ENCODE assay signal across 15 cellular contexts in the genomic region with DNA sequence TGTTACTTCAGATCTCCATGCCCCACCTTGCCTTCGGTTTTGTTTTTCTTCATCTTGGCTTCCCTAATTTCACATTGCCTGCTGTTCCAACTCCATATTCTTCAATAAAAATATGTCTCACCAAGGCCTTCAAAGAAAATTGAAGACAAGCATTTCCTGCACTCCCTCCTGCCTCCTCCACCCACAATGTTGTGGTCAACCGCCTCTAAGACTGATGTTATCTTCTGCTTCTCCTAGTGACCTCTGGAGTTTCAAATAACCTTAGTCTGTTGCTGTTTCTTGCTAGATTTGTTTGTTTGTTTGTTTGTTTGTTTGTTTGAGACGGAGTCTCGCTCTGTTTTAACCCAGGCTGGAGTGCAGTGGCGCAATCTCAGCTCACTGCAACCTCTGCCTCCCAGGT. TPM values are rescaled to one million over a fixed set of nuclear protein-coding genes. Genes with fewer than 3 reads are reported as not detected.
DNase-seq lines count a peak whose midpoint lies in the region; ATAC-seq and TF ChIP-seq lines count a peak whose summit lies in the region.
"Had no signal": no experiment of that assay in that cellular context is flagged by ENCODE, and none has a peak within 500 bp of the region (broad histone marks: within the 10 kb centered on the region; RNA-seq: fewer than 3 reads in every experiment).

No MANE protein-coding gene starts in this region.

- H3K27ac ChIP-seq in RWPE1: no peak overlapping the region
- H3K27ac ChIP-seq: psoas muscle had no signal

- H3K4me3 Mint-ChIP-seq in stimulated activated naive CD8-positive, alpha-beta T cell treated with anti-CD3 and anti-CD28 coated beads, Interleukin-15, Interleukin-2, amounts not matched to agents 100 ng/mL and 50 ng/mL, for 24 hours: no peak overlapping the region
- H3K4me3 Mint-ChIP-seq in central memory CD8-positive, alpha-beta T cell: no peak overlapping the region
- no peak overlapping the region for H3K4me3 Mint-ChIP-seq in stimulated activated naive B cell treated with anti-CD40 and anti-IgM and Interleukin-4, amounts not matched to agents 10 μg/mL and 1 μg/mL and 100 μg/mL, for 72 hours
- H3K4me3 Mint-ChIP-seq: endodermal cell had no signal

- TF ChIP-seq CTCF in RWPE1 (conservative IDR thresholded peaks at IDR 0.05; ENCODE audit: low read depth): no peak

- CTCF ChIA-PET in RWPE1 (lab: Yijun Ruan, JAX): no interaction called here

- H3K36me3 Mint-ChIP-seq in stimulated activated naive CD8-positive, alpha-beta T cell treated with anti-CD3 and anti-CD28 coated beads, Interleukin-15, Interleukin-2, amounts not matched to agents 100 ng/mL and 50 ng/mL, for 24 hours (ENCODE audit: low read depth): peaks cover 9% of the 10 kb centered on the region
- no peaks in the 10 kb centered on the region for H3K36me3 Mint-ChIP-seq in central memory CD8-positive, alpha-beta T cell (ENCODE audit: insufficient read depth)
- H3K36me3 Mint-ChIP-seq in stimulated activated naive B cell treated with anti-CD40 and anti-IgM and Interleukin-4, amounts not matched to agents 10 μg/mL and 1 μg/mL and 100 μg/mL, for 72 hours: peaks cover 32 to 44% of the 10 kb centered on the region in 2 donors

- peak overlapping the region; percentile 55 for H3K27ac Mint-ChIP-seq in stimulated activated naive CD8-positive, alpha-beta T cell treated with anti-CD3 and anti-CD28 coated beads, Interleukin-15, Interleukin-2, amounts not matched to agents 100 ng/mL and 50 ng/mL, for 24 hours
- H3K27ac Mint-ChIP-seq in central memory CD8-positive, alpha-beta T cell (ENCODE audit: low read depth): peak overlapping the region; percentile 42
- H3K27ac Mint-ChIP-seq in stimulated activated naive B cell treated with anti-CD40 and anti-IgM and Interleukin-4, amounts not matched to agents 10 μg/mL and 1 μg/mL and 100 μg/mL, for 72 hours: no peak overlapping the region
- H3K27ac Mint-ChIP-seq: endodermal cell had no signal

- POLR2A ChIA-PET in RWPE1 (lab: Yijun Ruan, JAX; ENCODE audit: low non-redundant PET): no interaction called here

- no peaks in the 10 kb centered on the region for H3K9me3 Mint-ChIP-seq in stimulated activated naive CD8-positive, alpha-beta T cell treated with anti-CD3 and anti-CD28 coated beads, Interleukin-15, Interleukin-2, amounts not matched to agents 100 ng/mL and 50 ng/mL, for 24 hours
- H3K9me3 Mint-ChIP-seq in central memory CD8-positive, alpha-beta T cell: no peaks in the 10 kb centered on the region
- no peaks in the 10 kb centered on the region for H3K9me3 Mint-ChIP-seq in stimulated activated naive B cell treated with anti-CD40 and anti-IgM and Interleukin-4, amounts not matched to agents 10 μg/mL and 1 μg/mL and 100 μg/mL, for 72 hours
- H3K9me3 Mint-ChIP-seq: endodermal cell had no signal

- no peak for ATAC-seq in stimulated activated naive CD8-positive, alpha-beta T cell treated with anti-CD3 and anti-CD28 coated beads, Interleukin-15, Interleukin-2, amounts not matched to agents 100 U/mL and 50 U/mL, for 24 hours
- ATAC-seq in central memory CD8-positive, alpha-beta T cell (replicated peaks; ENCODE audit: extremely low read depth, poor library complexity, severe bottlenecking): no peak
- ATAC-seq in stimulated activated naive B cell treated with anti-CD40 and anti-IgM and Interleukin-4, amounts not matched to agents 10 μg/mL and 1 μg/mL and 100 μg/mL, for 72 hours (replicated peaks): no peak
- ATAC-seq: activated CD4-positive, CD25-positive, alpha-beta regulatory T cell treated with anti-CD3 and anti-CD28 coated beads, Interleukin-2, amount 50 U/mL, for 24 hours; PC-3; psoas muscle had no signal

- no peak for DNase-seq in stimulated activated naive CD8-positive, alpha-beta T cell treated with anti-CD3 and anti-CD28 coated beads, Interleukin-15, Interleukin-2, amounts not matched to agents 100 U/mL and 50 U/mL, for 24 hours
- DNase-seq in NOMO-1 treated with DMSO at 0.1 percent for 48 hours (lab: John Stamatoyannopoulos, UW; ENCODE audit: unreplicated experiment) (peak; percentile 79), mucosa of gallbladder (ENCODE audit: low spot score) (no peak), NCI-H524 (lab: John Stamatoyannopoulos, UW) (no peak), RWPE1 (ENCODE audit: low spot score) (no peak)
- DNase-seq in central memory CD8-positive, alpha-beta T cell (ENCODE audit: low spot score in 2 of 2): no peak
- DNase-seq in stimulated activated naive B cell treated with anti-CD40 and anti-IgM and Interleukin-4, amounts not matched to agents 10 μg/mL and 1 μg/mL and 100 μg/mL, for 72 hours: no peak
- DNase-seq: activated T-cell treated with anti-CD3 and anti-CD28 coated beads, Interleukin-2, amount 50 U/mL, for 1 hour; caudate nucleus; endodermal cell; NCI-H1694; PC-3; psoas muscle had no signal

- H3K4me1 Mint-ChIP-seq in stimulated activated naive CD8-positive, alpha-beta T cell treated with anti-CD3 and anti-CD28 coated beads, Interleukin-15, Interleukin-2, amounts not matched to agents 100 ng/mL and 50 ng/mL, for 24 hours (ENCODE audit: low read depth): peaks cover 25% of the 10 kb centered on the region
- peaks cover 31% of the 10 kb centered on the region for H3K4me1 Mint-ChIP-seq in central memory CD8-positive, alpha-beta T cell
- peaks cover 25 to 28% of the 10 kb centered on the region in 2 donors for H3K4me1 Mint-ChIP-seq in stimulated activated naive B cell treated with anti-CD40 and anti-IgM and Interleukin-4, amounts not matched to agents 10 μg/mL and 1 μg/mL and 100 μg/mL, for 72 hours

- no peaks in the 10 kb centered on the region for H3K27me3 Mint-ChIP-seq in stimulated activated naive CD8-positive, alpha-beta T cell treated with anti-CD3 and anti-CD28 coated beads, Interleukin-15, Interleukin-2, amounts not matched to agents 100 ng/mL and 50 ng/mL, for 24 hours
- no peaks in the 10 kb centered on the region for H3K27me3 Mint-ChIP-seq in central memory CD8-positive, alpha-beta T cell
- peaks cover 4 to 8% of the 10 kb centered on the region in 2 donors for H3K27me3 Mint-ChIP-seq in stimulated activated naive B cell treated with anti-CD40 and anti-IgM and Interleukin-4, amounts not matched to agents 10 μg/mL and 1 μg/mL and 100 μg/mL, for 72 hours

RNA-seq across cellular contexts. Expression of gene PLD3, which starts 14.6 kb away (rescaled TPM):
- total RNA-seq in mucosa of gallbladder: 224 TPM

RNA-seq across cellular contexts. Expression of gene C19orf47, which starts 14.9 kb away (rescaled TPM):
- total RNA-seq in mucosa of gallbladder: 13.2 TPM

RNA-seq across cellular contexts. Expression of gene HIPK4, which starts 26.9 kb away (rescaled TPM):
- total RNA-seq in mucosa of gallbladder: not detected
- total RNA-seq: PC-3 had no signal

RNA-seq across cellular contexts. Expression of gene PRX, which starts 50.0 kb away (rescaled TPM):
- total RNA-seq in mucosa of gallbladder: 7.0 TPM
